20 cellular contexts compared by ENCODE assay signal in genomic region chr10:118922226-118922625, GRCh38.
DNase-seq lines count a peak whose midpoint lies in the region; ATAC-seq, FAIRE-seq and TF ChIP-seq lines count a peak whose summit lies in the region.
"Had no signal": no experiment of that assay in that cellular context is flagged by ENCODE, and none has a peak within 500 bp of the region (broad histone marks: within the 10 kb centered on the region; RNA-seq: fewer than 3 reads in every experiment).

No MANE protein-coding gene starts in this region.

- no peak overlapping the region for H2AFZ ChIP-seq in H1 (ENCODE audit: low read length)

- DNase-seq in right atrium auricular region (ENCODE audit: low spot score) (peak; percentile 13), Right ventricle myocardium inferior (ENCODE audit: missing footprints) (no peak), H1 (ENCODE audit: low read depth in 1 of 2, low spot score in 2 of 2) (peak in 1 of 2 experiments; percentile 1), myocyte (ENCODE audit: low read depth) (peak; percentile 29), lower leg skin (ENCODE audit: low spot score in 2 of 2) (no peak), mesenteric fat pad (ENCODE audit: low spot score) (no peak), NOMO-1 treated with DMSO at 0.1 percent for 48 hours (lab: John Stamatoyannopoulos, UW; ENCODE audit: unreplicated experiment) (no peak), OCI-M2 (lab: John Stamatoyannopoulos, UW; ENCODE audit: unreplicated experiment) (no peak)
- DNase-seq: activated CD8-positive, alpha-beta T cell treated with anti-CD3 and anti-CD28 coated beads, Interleukin-2, amount 10 ng/mL, durations not matched to agents 7 days and 5 days; activated naive CD4-positive, alpha-beta T cell treated with Interleukin-2 at 50 U/mL for 16 hours; activated T-cell treated with anti-CD3 and anti-CD28 coated beads, Interleukin-2, amount 50 U/mL, for 24 hours; amniotic stem cell; C1 segment of cervical spinal cord; central memory CD4-positive, alpha-beta T cell; KBM-7; left cardiac atrium; NCI-H1930; NCI-H446 treated with DMSO at 0.1 percent for 48 hours; stimulated activated CD8-positive, alpha-beta memory T cell treated with anti-CD3 and anti-CD28 coated beads, Interleukin-4, amount 100 ng/mL, for 48 hours had no signal

- no peak for TF ChIP-seq POLR2A in H1 (IDR thresholded peaks at IDR 0.05; ENCODE audit: control extremely low read depth in 1 of 2, low read depth in 2 of 2, low read length in 2 of 2)
- TF ChIP-seq POLR2A in lower leg skin (IDR thresholded peaks at IDR 0.05): no peak

- FAIRE-seq in H1 (lab: Jason Lieb, UNC): no peak

- no peak overlapping the region for H2BK15ac ChIP-seq in H1 (ENCODE audit: low read length)

- H3K36me3 ChIP-seq in right atrium auricular region (no peaks in the 10 kb centered on the region), H1 (ENCODE audit: control insufficient read depth in 2 of 4, insufficient read depth in 4 of 4, low read length in 3 of 4) (no peaks in the 10 kb centered on the region)
- H3K36me3 ChIP-seq: gastroesophageal sphincter had no signal

- H4K91ac ChIP-seq in H1 (replicated peaks; ENCODE audit: insufficient read length, low read length): no peak overlapping the region

- H2AK5ac ChIP-seq in H1 (ENCODE audit: low read depth, low read length): no peak overlapping the region

- intact Hi-C loops in Right ventricle myocardium inferior (cut with DNase I) (no loop called here), lower leg skin (cut with DNase I; ENCODE audit: low total_unique reads) (no loop called here)

- no peak overlapping the region for H2BK20ac ChIP-seq in H1 (ENCODE audit: low read length)

- H2BK12ac ChIP-seq in H1 (ENCODE audit: low read depth, low read length): no peak overlapping the region

- H3K27me3 ChIP-seq in right atrium auricular region: no peaks in the 10 kb centered on the region
- H3K27me3 ChIP-seq in H1 (replicated peaks in 1 of 4; ENCODE audit: control insufficient read depth in 3 of 4, extremely low read depth in 1 of 4, insufficient read depth in 3 of 4, low read length in 3 of 4): no peaks in the 10 kb centered on the region
- H3K27me3 ChIP-seq: gastroesophageal sphincter had no signal

- TF ChIP-seq EP300 in H1 (IDR thresholded peaks at IDR 0.05; ENCODE audit: borderline replicate concordance in 1 of 2, low read depth in 2 of 2, low read length in 2 of 2): no peak

- no peak overlapping the region for H3K4ac ChIP-seq in H1 (replicated peaks; ENCODE audit: insufficient read length, low read depth, low read length)

- no peak for TF ChIP-seq RAD21 in H1 (IDR thresholded peaks at IDR 0.05 in 1 of 2, conservative IDR thresholded peaks at IDR 0.05 in 1 of 2; ENCODE audit: low read depth in 2 of 2, low read length in 2 of 2)

- H2BK120ac ChIP-seq in H1 (replicated peaks; ENCODE audit: low read depth, low read length): no peak overlapping the region

- H3K79me2 ChIP-seq in H1 (ENCODE audit: control insufficient read depth in 1 of 2, insufficient read depth in 2 of 2, low read length in 2 of 2): no peaks in the 10 kb centered on the region

- no peaks in the 10 kb centered on the region for H3K23me2 ChIP-seq in H1 (ENCODE audit: low read depth, low read length)

- H3K18ac ChIP-seq in H1 (ENCODE audit: extremely low read depth, low read length): no peak overlapping the region

- ATAC-seq in Right ventricle myocardium inferior: no peak
- ATAC-seq: activated CD8-positive, alpha-beta T cell treated with anti-CD3 and anti-CD28 coated beads, Interleukin-2, amount 10 ng/mL, durations not matched to agents 7 days and 5 days; gastroesophageal sphincter; left cardiac atrium had no signal

- no peak for TF ChIP-seq CTCF in right atrium auricular region (IDR thresholded peaks at IDR 0.05)
- TF ChIP-seq CTCF in H1 (IDR thresholded peaks at IDR 0.05; ENCODE audit: control extremely low read depth in 1 of 3, insufficient read depth in 1 of 3, low read depth in 1 of 3, low read length in 3 of 3): no peak
- no peak for TF ChIP-seq CTCF in lower leg skin (IDR thresholded peaks at IDR 0.05)

- no peak overlapping the region for H3K23ac ChIP-seq in H1 (ENCODE audit: insufficient read length)

- H3K56ac ChIP-seq in H1 (replicated peaks; ENCODE audit: insufficient read length, low read depth, low read length): no peak overlapping the region

- peak overlapping the region; percentile 57; the same call in 1 of the 2 replicates for H4K8ac ChIP-seq in H1 (ENCODE audit: extremely low read depth, insufficient read depth, low read length)

- no peaks in the 10 kb centered on the region for H3K79me1 ChIP-seq in H1 (ENCODE audit: low read depth, low read length)

- H3K4me3 ChIP-seq in right atrium auricular region (no peak overlapping the region), H1 (ENCODE audit: extremely low read depth in 1 of 4, insufficient read depth in 2 of 4, low read depth in 3 of 4, low read length in 4 of 4) (no peak overlapping the region), lower leg skin (ENCODE audit: low read depth, poor library complexity, severe bottlenecking) (no peak overlapping the region)
- H3K4me3 ChIP-seq: gastroesophageal sphincter had no signal

- no peaks in the 10 kb centered on the region for H4K20me1 ChIP-seq in H1 (replicated peaks in 1 of 2; ENCODE audit: control insufficient read depth in 1 of 2, insufficient read depth in 2 of 2, low read length in 2 of 2)

- CTCF ChIA-PET in H1 (lab: Charles Lee; ENCODE audit: partially characterized antibody): no interaction called here

- POLR2A ChIA-PET in H1 (lab: Charles Lee; ENCODE audit: partially characterized antibody): no interaction called here

- H3K9me3 ChIP-seq in right atrium auricular region: no peaks in the 10 kb centered on the region
- no peaks in the 10 kb centered on the region for H3K9me3 ChIP-seq in H1 (ENCODE audit: insufficient read depth in 2 of 2, low read depth in 1 of 2, low read length in 1 of 2)
- H3K9me3 ChIP-seq: gastroesophageal sphincter had no signal

- H3K4me2 ChIP-seq in H1 (ENCODE audit: insufficient read depth in 1 of 2, low read depth in 2 of 2, low read length in 2 of 2): no peak overlapping the region

- H3K4me1 ChIP-seq in right atrium auricular region (no peaks in the 10 kb centered on the region), H1 (replicated peaks in 1 of 4; ENCODE audit: control insufficient read depth in 3 of 4, insufficient read depth in 4 of 4, low read length in 3 of 4) (no peaks in the 10 kb centered on the region)
- H3K4me1 ChIP-seq: gastroesophageal sphincter had no signal

- no peak overlapping the region for H3K14ac ChIP-seq in H1 (ENCODE audit: insufficient read length)

- H3K27ac ChIP-seq in right atrium auricular region (no peak overlapping the region), H1 (ENCODE audit: low read depth, low read length) (no peak overlapping the region)
- H3K27ac ChIP-seq: gastroesophageal sphincter had no signal

- 84% methylated on average over 1 of the region's 1 CpG; no CpG with 5 or more reads in 1 of the 2 experiments for WGBS in H1 (ENCODE audit: extremely low coverage in 1 of 2, insufficient coverage in 1 of 2, insufficient read length in 1 of 2, insufficient replicate concordance in 2 of 2, low coverage in 1 of 2, low lambda C conversion rate in 2 of 2, missing lambda C conversion rate in 1 of 2), 2 experiments
- 33 to 50% methylated on average over 1 of the region's 1 CpG for WGBS in lower leg skin, 2 donors

- H4K5ac ChIP-seq in H1 (ENCODE audit: insufficient read length, low read depth, low read length): no peak overlapping the region

- no peak overlapping the region for H3K9ac ChIP-seq in H1 (replicated peaks in 1 of 4; ENCODE audit: extremely low read depth in 1 of 4, low read depth in 3 of 4, low read length in 3 of 4)

- no peak overlapping the region for H2BK5ac ChIP-seq in H1 (ENCODE audit: low read depth, low read length)

TF ChIP-seq in H1, 55 proteins besides CTCF, POLR2A, EP300 and RAD21:
- TF ChIP-seq HDAC6 (IDR thresholded peaks at IDR 0.05; ENCODE audit: low read depth, low read length): no peak
- TF ChIP-seq NANOG (IDR thresholded peaks at IDR 0.05; ENCODE audit: insufficient read depth, low read depth, low read length, poor library complexity, severe bottlenecking): no peak
TF ChIP-seq in H1: peak in this region for 0.

Comparison
In these comparisons a context has a peak if more than half of its experiments do, and no peak if none do; other contexts are left out.
1. DNase-seq: peak in right atrium auricular region (single experiment) and myocyte (single experiment); none in Right ventricle myocardium inferior (single experiment), lower leg skin (0 of 2), mesenteric fat pad (single experiment), NOMO-1 treated with DMSO at 0.1 percent for 48 hours (single experiment) and OCI-M2 (single experiment).